In the genomic region with DNA sequence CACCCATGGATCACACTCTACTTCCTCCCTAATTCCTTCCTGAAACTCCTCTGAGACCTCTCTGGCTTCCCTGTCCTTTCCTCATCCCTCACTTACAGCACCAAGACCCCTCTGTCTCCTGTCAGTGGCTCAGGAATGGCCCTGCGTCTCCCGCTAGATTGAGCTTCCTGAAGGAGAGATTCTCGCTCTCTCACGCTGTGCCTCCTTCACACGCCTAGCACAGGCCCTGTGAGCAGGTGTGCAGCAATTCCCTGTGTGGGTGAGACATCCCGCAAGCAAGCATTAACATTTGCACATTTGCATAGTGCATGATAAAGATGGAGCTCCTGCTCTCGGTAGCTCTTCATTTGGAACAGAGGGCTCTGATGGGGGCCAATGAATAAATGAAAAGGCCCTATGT, we compare ENCODE assay signal across 19 cellular contexts.
DNase-seq lines count a peak whose midpoint lies in the region; ATAC-seq and TF ChIP-seq lines count a peak whose summit lies in the region.
"Had no signal": no experiment of that assay in that cellular context is flagged by ENCODE, and none has a peak within 500 bp of the region (broad histone marks: within the 10 kb centered on the region; RNA-seq: fewer than 3 reads in every experiment).

No MANE protein-coding gene starts in this region.

- H3K9ac ChIP-seq in stomach smooth muscle (ENCODE audit: low read length in 2 of 2) = no peak overlapping the region
- H3K9ac ChIP-seq in GM23248 = no peak overlapping the region

- H3K79me2 ChIP-seq in GM23248 (ENCODE audit: insufficient read depth) = no peaks in the 10 kb centered on the region

- no peak overlapping the region for H2AFZ ChIP-seq in GM23248

- 94% methylated on average over 7 of the region's 7 CpGs for WGBS in right cardiac atrium
- 52% methylated on average over 2 of the region's 7 CpGs; no CpG with 5 or more reads in 1 of the 2 donors for WGBS in gastroesophageal sphincter (ENCODE audit: low coverage in 1 of 2), 2 donors
- WGBS in GM23248 (ENCODE audit: low coverage in 1 of 2, low lambda C conversion rate in 2 of 2, missing lambda C conversion rate in 2 of 2), 2 experiments = 97% methylated on average over 7 of the region's 7 CpGs

- TF ChIP-seq POLR2A in gastroesophageal sphincter (IDR thresholded peaks at IDR 0.05) = no peak

- peaks cover 33% of the 10 kb centered on the region for H3F3A ChIP-seq in GM23248 (ENCODE audit: insufficient read depth)

- peaks cover 18% of the 10 kb centered on the region for H3K4me1 ChIP-seq in right cardiac atrium (ENCODE audit: control insufficient read depth, insufficient read depth, low read length)
- H3K4me1 ChIP-seq in gastroesophageal sphincter = peaks cover 4 to 55% (median 23%) of the 10 kb centered on the region in 3 donors
- H3K4me1 ChIP-seq in stomach smooth muscle (ENCODE audit: control insufficient read depth, insufficient read depth, low read length) = peaks cover 17% of the 10 kb centered on the region
- H3K4me1 ChIP-seq in GM23248 (ENCODE audit: insufficient read depth) = peaks cover 36% of the 10 kb centered on the region

- H3K9me3 ChIP-seq in right cardiac atrium (ENCODE audit: control insufficient read depth, low read length) = no peaks in the 10 kb centered on the region
- no peaks in the 10 kb centered on the region for H3K9me3 ChIP-seq in gastroesophageal sphincter
- no peaks in the 10 kb centered on the region for H3K9me3 ChIP-seq in stomach smooth muscle (ENCODE audit: control insufficient read depth in 2 of 2, low read length in 2 of 2)
- H3K9me3 ChIP-seq in GM23248 (ENCODE audit: low read depth) = no peaks in the 10 kb centered on the region
- H3K9me3 ChIP-seq: BE2C, left lung had no signal

- H4K20me1 ChIP-seq in GM23248 (ENCODE audit: insufficient read depth) = no peaks in the 10 kb centered on the region

- intact Hi-C loops in right cardiac atrium (cut with DNase I) = no loop called here
- intact Hi-C loops in Right ventricle myocardium inferior (cut with DNase I) = loop anchor here (5.0 kb wide), 1 partner anchor 156 kb away; no protein-coding TSS in a partner anchor

- TF ChIP-seq EP300 in gastroesophageal sphincter (IDR thresholded peaks at IDR 0.05) = no peak

- H3K27me3 ChIP-seq in right cardiac atrium (ENCODE audit: control insufficient read depth, insufficient read depth) (no peaks in the 10 kb centered on the region), gastroesophageal sphincter (no peaks in the 10 kb centered on the region), stomach smooth muscle (ENCODE audit: control insufficient read depth in 1 of 2, insufficient read depth in 2 of 2, low read length in 2 of 2) (no peaks in the 10 kb centered on the region), GM23248 (replicated peaks; ENCODE audit: insufficient read depth) (no peaks in the 10 kb centered on the region)
- H3K27me3 ChIP-seq: BE2C, left lung had no signal

- DNase-seq in right cardiac atrium (no peak), Right ventricle myocardium inferior (ENCODE audit: missing footprints) (no peak), GM23248 (no peak), DMS 273 treated with DMSO at 0.1 percent for 48 hours (lab: John Stamatoyannopoulos, UW) (no peak), GM03348 (ENCODE audit: low spot score) (no peak)
- DNase-seq: activated CD4-positive, alpha-beta T cell treated with anti-CD3 and anti-CD28 coated beads, Interleukin-2, amount 50 U/mL, for 1 hour; activated CD8-positive, alpha-beta memory T cell treated with anti-CD3 and anti-CD28 coated beads, Interleukin-2, amount 10 ng/mL, durations not matched to agents 7 days and 5 days; activated naive CD4-positive, alpha-beta T cell treated with Interleukin-2 at 50 U/mL for 16 hours; BE2C; CD8-positive, alpha-beta memory T cell; DMS153; NCI-H1694 treated with DMSO at 0.1 percent for 48 hours; NCI-H510A treated with DMSO at 0.1 percent for 48 hours; SHP77 treated with DMSO at 0.1 percent for 48 hours had no signal

- no peak for TF ChIP-seq CTCF in gastroesophageal sphincter (IDR thresholded peaks at IDR 0.05)

- H3K36me3 ChIP-seq in gastroesophageal sphincter = no peaks in the 10 kb centered on the region
- H3K36me3 ChIP-seq in stomach smooth muscle (ENCODE audit: control insufficient read depth in 2 of 2, insufficient read depth in 2 of 2, low read length in 2 of 2) = no peaks in the 10 kb centered on the region
- no peaks in the 10 kb centered on the region for H3K36me3 ChIP-seq in GM23248 (ENCODE audit: low read depth)
- H3K36me3 ChIP-seq: BE2C, left lung had no signal

- H3K27ac ChIP-seq in right cardiac atrium (ENCODE audit: low read length) (peak overlapping the region; percentile 57), gastroesophageal sphincter (peak overlapping the region in 3 of 4 donors; percentile 56 to 79 (median 77)), stomach smooth muscle (ENCODE audit: low read length) (peak overlapping the region; percentile 64), GM23248 (no peak overlapping the region)
- H3K27ac ChIP-seq: left lung, VCaP had no signal

- no peak overlapping the region for H3K4me2 ChIP-seq in GM23248 (ENCODE audit: unreplicated experiment)

- ATAC-seq in right cardiac atrium (no peak), Right ventricle myocardium inferior (no peak), gastroesophageal sphincter (no peak), HG03439 (IDR thresholded peaks at IDR 0.05; ENCODE audit: unreplicated experiment) (no peak)
- ATAC-seq: activated CD8-positive, alpha-beta memory T cell treated with anti-CD3 and anti-CD28 coated beads, Interleukin-2, amount 10 ng/mL, durations not matched to agents 7 days and 5 days had no signal

- H3K4me3 ChIP-seq in right cardiac atrium (ENCODE audit: low read length) (no peak overlapping the region), gastroesophageal sphincter (no peak overlapping the region), stomach smooth muscle (ENCODE audit: low read length in 2 of 2) (no peak overlapping the region), GM23248 (no peak overlapping the region)
- H3K4me3 ChIP-seq: left lung had no signal

- in situ Hi-C loops in GM23248 (cut with MboI) = no loop called here

- H3K9me2 ChIP-seq in GM23248 (ENCODE audit: insufficient read depth) = no peaks in the 10 kb centered on the region
